ENCODE assay signal across 10 cellular contexts in the genomic region with DNA sequence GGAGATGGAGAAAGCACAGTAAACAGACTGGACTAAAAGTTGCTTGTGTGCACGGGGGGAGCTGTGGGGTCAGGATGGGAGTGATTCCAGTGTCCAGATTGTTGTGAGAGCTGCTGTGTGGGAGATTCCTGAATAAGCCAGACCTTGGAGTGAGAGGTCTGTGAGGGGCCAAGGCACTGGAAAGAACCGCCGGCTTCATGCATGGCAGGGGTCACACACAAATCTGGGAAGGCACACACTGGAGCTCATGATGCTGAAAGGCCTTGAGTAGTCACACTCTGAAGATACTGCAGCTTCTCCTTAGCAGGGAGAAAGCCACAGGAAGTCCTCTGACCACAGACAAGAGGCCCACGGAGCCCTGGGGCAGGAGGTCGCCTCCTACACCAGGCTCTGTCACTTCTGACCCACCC. TPM values are rescaled to one million over a fixed set of nuclear protein-coding genes. Genes with fewer than 3 reads are reported as not detected.
DNase-seq lines count a peak whose midpoint lies in the region; FAIRE-seq and TF ChIP-seq lines count a peak whose summit lies in the region.
"Had no signal": no experiment of that assay in that cellular context is flagged by ENCODE, and none has a peak within 500 bp of the region (broad histone marks: within the 10 kb centered on the region; RNA-seq: fewer than 3 reads in every experiment).

No MANE protein-coding gene starts in this region.

- peak overlapping the region; percentile 6 for H3K27ac Mint-ChIP-seq in progenitor cell of endocrine pancreas

- TF ChIP-seq CTCF in progenitor cell of endocrine pancreas (IDR thresholded peaks at IDR 0.05; ENCODE audit: unreplicated experiment) (no peak), hepatocyte (IDR thresholded peaks at IDR 0.05; ENCODE audit: poor library complexity) (no peak)

- FAIRE-seq in GM19239 (lab: Jason Lieb, UNC) = peak; percentile 47

- DNase-seq in GM19239 (ENCODE audit: insufficient read length, low spot score) = no peak
- DNase-seq in LHCN-M2 (ENCODE audit: low read depth) = peak; percentile 27
- DNase-seq in amniotic epithelial cell (ENCODE audit: low read depth) = peak; percentile 92
- no peak for DNase-seq in progenitor cell of endocrine pancreas (ENCODE audit: low spot score, unreplicated experiment)
- no peak for DNase-seq in NCI-H2227 treated with DMSO at 0.1 percent for 48 hours (lab: John Stamatoyannopoulos, UW)
- DNase-seq in amygdala (lab: John Stamatoyannopoulos, UW) = no peak
- DNase-seq in hepatocyte (ENCODE audit: low spot score) = no peak
- DNase-seq: activated CD4-positive, CD25-positive, alpha-beta regulatory T cell treated with anti-CD3 and anti-CD28 coated beads, Interleukin-2, amount 50 U/mL, for 72 hours; NCI-H526 treated with DMSO at 0.1 percent for 48 hours; stimulated activated naive CD4-positive, alpha-beta T cell had no signal

- no peaks in the 10 kb centered on the region for H3K4me1 ChIP-seq in hepatocyte (ENCODE audit: insufficient read depth)

- H2AFZ ChIP-seq in hepatocyte = no peak overlapping the region

- no peak overlapping the region for H3K4me3 ChIP-seq in hepatocyte

- no peaks in the 10 kb centered on the region for H3K9me3 Mint-ChIP-seq in progenitor cell of endocrine pancreas (ENCODE audit: low read depth)

- no peak overlapping the region for H3K4me3 Mint-ChIP-seq in progenitor cell of endocrine pancreas (ENCODE audit: low read depth)

- peaks cover 16% of the 10 kb centered on the region for H3K36me3 Mint-ChIP-seq in progenitor cell of endocrine pancreas (ENCODE audit: insufficient read depth)

- no peaks in the 10 kb centered on the region for H4K20me1 ChIP-seq in hepatocyte (ENCODE audit: insufficient read depth, poor library complexity, severe bottlenecking)

- no peaks in the 10 kb centered on the region for H3K27me3 ChIP-seq in hepatocyte

- no peaks in the 10 kb centered on the region for H3K27me3 Mint-ChIP-seq in progenitor cell of endocrine pancreas

- 70% methylated on average over 5 of the region's 5 CpGs for WGBS in hepatocyte (ENCODE audit: low lambda C conversion rate, missing lambda C conversion rate)

- no peaks in the 10 kb centered on the region for H3K4me1 Mint-ChIP-seq in progenitor cell of endocrine pancreas (ENCODE audit: low read depth)

- H3K9me2 ChIP-seq in hepatocyte (replicated peaks; ENCODE audit: insufficient read depth) = no peaks in the 10 kb centered on the region

- H3K27ac ChIP-seq in hepatocyte = no peak overlapping the region

- H3K4me2 ChIP-seq in hepatocyte = no peak overlapping the region

- H3K79me2 ChIP-seq in hepatocyte = no peaks in the 10 kb centered on the region

- no peaks in the 10 kb centered on the region for H3K36me3 ChIP-seq in hepatocyte (replicated peaks; ENCODE audit: insufficient read depth, low read depth)

- H3K9me3 ChIP-seq in hepatocyte (ENCODE audit: low read depth) = no peaks in the 10 kb centered on the region

RNA-seq across cellular contexts. Expression of a gene that starts 23.1 kb away (rescaled TPM):
- total RNA-seq in LHCN-M2 (2014; rRNA removed) (24.7 and 25.6 TPM in 2 replicates), progenitor cell of endocrine pancreas (120 and 128 TPM in 2 replicates), hepatocyte (27.9 and 37.7 TPM in 2 replicates)
- 16.2 TPM for polyA plus RNA-seq in LHCN-M2 (2012)
- 19.0 and 22.7 TPM in 2 replicates for polyA plus RNA-seq in hepatocyte

RNA-seq across cellular contexts. Expression of a gene that starts 49.3 kb away (rescaled TPM):
- total RNA-seq in LHCN-M2 (2014; rRNA removed) (25.2 and 40.9 TPM in 2 replicates), progenitor cell of endocrine pancreas (43.8 and 48.8 TPM in 2 replicates), hepatocyte (27.0 and 35.1 TPM in 2 replicates)
- 4.5 TPM for polyA plus RNA-seq in LHCN-M2 (2012)
- polyA plus RNA-seq in hepatocyte = 5.0 and 5.2 TPM in 2 replicates

RNA-seq across cellular contexts. Expression of a gene that starts 52.5 kb away (rescaled TPM):
- total RNA-seq in LHCN-M2 (2014; rRNA removed) (29.4 and 30.0 TPM in 2 replicates), progenitor cell of endocrine pancreas (72.3 and 73.9 TPM in 2 replicates), hepatocyte (14.2 and 23.2 TPM in 2 replicates)
- 44.9 TPM for polyA plus RNA-seq in LHCN-M2 (2012)
- 24.1 and 28.6 TPM in 2 replicates for polyA plus RNA-seq in hepatocyte

Comparison
In these comparisons a context has a peak if more than half of its experiments do, and no peak if none do; other contexts are left out.
1. DNase-seq: peak in LHCN-M2 (single experiment) and amniotic epithelial cell (single experiment); none in GM19239 (single experiment), progenitor cell of endocrine pancreas (single experiment), NCI-H2227 treated with DMSO at 0.1 percent for 48 hours (single experiment), amygdala (0 of 56) and hepatocyte (single experiment).